17 cellular contexts compared by ENCODE assay signal in genomic region chr6:82143041-82143481, GRCh38.
DNase-seq lines count a peak whose midpoint lies in the region; ATAC-seq and TF ChIP-seq lines count a peak whose summit lies in the region.
"Had no signal": no experiment of that assay in that cellular context is flagged by ENCODE, and none has a peak within 500 bp of the region (broad histone marks: within the 10 kb centered on the region; RNA-seq: fewer than 3 reads in every experiment).

No MANE protein-coding gene starts in this region.

- H3K27me3 ChIP-seq in thoracic aorta (replicated peaks; ENCODE audit: insufficient read depth), result no peaks in the 10 kb centered on the region

- ATAC-seq in left ventricle myocardium superior (peak; percentile 79), thoracic aorta (ENCODE audit: insufficient number of reproducible peaks, low FRiP score, low read depth) (no peak), GM21529 (IDR thresholded peaks at IDR 0.05; ENCODE audit: unreplicated experiment) (no peak), HG02678 (IDR thresholded peaks at IDR 0.05; ENCODE audit: unreplicated experiment) (no peak)
- ATAC-seq: activated CD8-positive, alpha-beta T cell treated with anti-CD3 and anti-CD28 coated beads for 36 hours had no signal

- H3K4me3 ChIP-seq in thoracic aorta, result no peak overlapping the region
- H3K4me3 ChIP-seq: PC-9 had no signal

- no peaks in the 10 kb centered on the region for H3K9me3 ChIP-seq in thoracic aorta

- no peak for TF ChIP-seq CTCF in thoracic aorta (IDR thresholded peaks at IDR 0.05)

- no peaks in the 10 kb centered on the region for H3K36me3 ChIP-seq in thoracic aorta

- intact Hi-C loops in left ventricle myocardium superior (cut with micrococcal nuclease), result no loop called here

- H3K4me1 ChIP-seq in thoracic aorta (ENCODE audit: control insufficient read depth in 1 of 2, low read depth in 2 of 2), result peaks cover 7 to 25% of the 10 kb centered on the region in 2 donors

- H3K27ac ChIP-seq in thoracic aorta, result peak overlapping the region; percentile 55 to 62
- H3K27ac ChIP-seq: HL-60, PC-9, VCaP had no signal

- peak; percentile 69 for DNase-seq in GM04504 (ENCODE audit: low read depth)
- peak; percentile 56 for DNase-seq in amniotic stem cell (lab: John Stamatoyannopoulos, UW)
- peak; percentile 38 for DNase-seq in left ventricle myocardium superior
- no peak for DNase-seq in thoracic aorta (ENCODE audit: low spot score)
- no peak for DNase-seq in DMS79 (lab: John Stamatoyannopoulos, UW)
- DNase-seq: activated CD8-positive, alpha-beta T cell treated with anti-CD3 and anti-CD28 coated beads for 36 hours; activated T-cell treated with anti-CD3 and anti-CD28 coated beads, Interleukin-2, amount 50 U/mL, for 48 hours; CD4-positive, alpha-beta T cell; immature natural killer cell; KBM-7; NCI-H1092 treated with DMSO at 0.1 percent for 48 hours; NCI-H526 treated with DMSO at 0.1 percent for 48 hours; PC-9 had no signal

Comparison
In these comparisons a context has a peak if more than half of its experiments do, and no peak if none do; other contexts are left out.
1. DNase-seq: peak in GM04504 (single experiment), amniotic stem cell (single experiment) and left ventricle myocardium superior (single experiment); none in thoracic aorta (single experiment) and DMS79 (single experiment).